In genomic region chr10:75098902-75099673, GRCh38 we compare ENCODE assay signal across 8 cellular contexts.
"Had no signal": no experiment of that assay in that cellular context is flagged by ENCODE, and none has a peak within 500 bp of the region (broad histone marks: within the 10 kb centered on the region; RNA-seq: fewer than 3 reads in every experiment).

No MANE protein-coding gene starts in this region.

- H3K27ac ChIP-seq: right atrium auricular region, upper lobe of right lung had no signal

- H3K27ac Mint-ChIP-seq: activated naive CD8-positive, alpha-beta T cell; activated T-helper 1 cell treated with anti-CD3 and anti-CD28 coated beads, Interleukin-12 subunit alpha, Interleukin-12 subunit beta, Interleukin-2, Interleukin-4 antibody, amounts not matched to agents 30 ng/mL and 10 ng/mL and 1 ng/mL, durations not matched to agents 14 hours and 24 hours and 36 hours; dendritic cell treated with granulocyte-macrophage colony-stimulating factor and Interleukin-4, amounts not matched to agents 40 ng/mL and 50 ng/mL, for 4 days; progenitor cell of endocrine pancreas; stimulated activated effector memory CD8-positive, alpha-beta T cell treated with anti-CD3 and anti-CD28 coated beads, Interleukin-12 subunit alpha, Interleukin-12 subunit beta, amount 100 ng/mL, for 72 hours had no signal

- H3K4me3 ChIP-seq: right atrium auricular region, upper lobe of right lung had no signal

- H3K27me3 Mint-ChIP-seq: activated naive CD8-positive, alpha-beta T cell; naive thymus-derived CD8-positive, alpha-beta T cell had no signal

- H3K9me3 Mint-ChIP-seq: activated T-helper 1 cell treated with anti-CD3 and anti-CD28 coated beads, Interleukin-12 subunit alpha, Interleukin-12 subunit beta, Interleukin-2, Interleukin-4 antibody, amounts not matched to agents 30 ng/mL and 10 ng/mL and 1 ng/mL, durations not matched to agents 14 hours and 24 hours and 36 hours; dendritic cell treated with granulocyte-macrophage colony-stimulating factor and Interleukin-4, amounts not matched to agents 40 ng/mL and 50 ng/mL, for 4 days; naive thymus-derived CD8-positive, alpha-beta T cell; stimulated activated effector memory CD8-positive, alpha-beta T cell treated with anti-CD3 and anti-CD28 coated beads, Interleukin-12 subunit alpha, Interleukin-12 subunit beta, amount 100 ng/mL, for 72 hours had no signal

- H3K9me3 ChIP-seq: right atrium auricular region, upper lobe of right lung had no signal

- H3K4me3 Mint-ChIP-seq: activated naive CD8-positive, alpha-beta T cell; activated T-helper 1 cell treated with anti-CD3 and anti-CD28 coated beads, Interleukin-12 subunit alpha, Interleukin-12 subunit beta, Interleukin-2, Interleukin-4 antibody, amounts not matched to agents 30 ng/mL and 10 ng/mL and 1 ng/mL, durations not matched to agents 14 hours and 24 hours and 36 hours; dendritic cell treated with granulocyte-macrophage colony-stimulating factor and Interleukin-4, amounts not matched to agents 40 ng/mL and 50 ng/mL, for 4 days; naive thymus-derived CD8-positive, alpha-beta T cell; stimulated activated effector memory CD8-positive, alpha-beta T cell treated with anti-CD3 and anti-CD28 coated beads, Interleukin-12 subunit alpha, Interleukin-12 subunit beta, amount 100 ng/mL, for 72 hours had no signal

- H3K27me3 ChIP-seq: right atrium auricular region, upper lobe of right lung had no signal

- H3K36me3 ChIP-seq: right atrium auricular region, upper lobe of right lung had no signal

- H3K36me3 Mint-ChIP-seq: activated naive CD8-positive, alpha-beta T cell; naive thymus-derived CD8-positive, alpha-beta T cell; stimulated activated effector memory CD8-positive, alpha-beta T cell treated with anti-CD3 and anti-CD28 coated beads, Interleukin-12 subunit alpha, Interleukin-12 subunit beta, amount 100 ng/mL, for 72 hours had no signal
